Comparison of ENCODE assay signal across 8 cellular contexts in genomic region chr12:6964605-6965025, GRCh38. TPM values are rescaled to one million over a fixed set of nuclear protein-coding genes. Genes with fewer than 3 reads are reported as not detected.
A peak's percentile ranks its signal among the peaks of the same experiment; 100 is the strongest.
DNase-seq lines count a peak whose midpoint lies in the region; ATAC-seq and TF ChIP-seq lines count a peak whose summit lies in the region.

No MANE protein-coding gene starts in this region.

- no peak for TF ChIP-seq POLR2A in body of pancreas (IDR thresholded peaks at IDR 0.05)
- no peak for TF ChIP-seq POLR2A in uterus (IDR thresholded peaks at IDR 0.05)

- H3K27me3 ChIP-seq in cardiac muscle cell = no peaks in the 10 kb centered on the region
- no peaks in the 10 kb centered on the region for H3K27me3 ChIP-seq in body of pancreas
- no peaks in the 10 kb centered on the region for H3K27me3 ChIP-seq in mucosa of stomach (ENCODE audit: control insufficient read depth, insufficient read depth, low read length)
- no peaks in the 10 kb centered on the region for H3K27me3 ChIP-seq in uterus

- H3K9me3 ChIP-seq in cardiac muscle cell (ENCODE audit: low read depth) (no peaks in the 10 kb centered on the region), body of pancreas (no peaks in the 10 kb centered on the region), mucosa of stomach (ENCODE audit: control insufficient read depth, low read length) (no peaks in the 10 kb centered on the region), uterus (no peaks in the 10 kb centered on the region)

- ATAC-seq in left ventricle myocardium superior (no peak), body of pancreas (no peak)

- peak overlapping the region; percentile 69 for H3K27ac ChIP-seq in cardiac muscle cell
- peak overlapping the region; percentile 99 to 100 (median 99) for H3K27ac ChIP-seq in body of pancreas
- peak overlapping the region; percentile 63 to 69 for H3K27ac ChIP-seq in uterus

- H3K4me3 ChIP-seq in cardiac muscle cell = no peak overlapping the region
- H3K4me3 ChIP-seq in body of pancreas = peak overlapping the region; percentile 50 to 92
- H3K4me3 ChIP-seq in mucosa of stomach (ENCODE audit: low read length) = peak overlapping the region; percentile 40
- H3K4me3 ChIP-seq in uterus = no peak overlapping the region

- TF ChIP-seq CTCF in cardiac muscle cell (IDR thresholded peaks at IDR 0.05; ENCODE audit: low read depth, low read length) (no peak), body of pancreas (IDR thresholded peaks at IDR 0.05) (no peak), uterus (IDR thresholded peaks at IDR 0.05) (no peak)

- DNase-seq in cardiac muscle cell (ENCODE audit: low read depth in 1 of 2, low spot score in 1 of 2) (no peak), left ventricle myocardium superior (no peak), body of pancreas (no peak), uterus (no peak), HK-2 (ENCODE audit: unreplicated experiment) (no peak), germinal center (ENCODE audit: low spot score) (no peak), COR-L47 (lab: John Stamatoyannopoulos, UW) (no peak)

- H3K9ac ChIP-seq in mucosa of stomach (ENCODE audit: low read length) = peak overlapping the region; percentile 100

- H3K4me1 ChIP-seq in cardiac muscle cell (ENCODE audit: low read depth) (peaks cover 20% of the 10 kb centered on the region), body of pancreas (peaks cover 81% of the 10 kb centered on the region), mucosa of stomach (ENCODE audit: control insufficient read depth, insufficient read depth, low read length) (peaks cover 71% of the 10 kb centered on the region), uterus (peaks cover 9 to 13% of the 10 kb centered on the region in 2 donors)

- H3K36me3 ChIP-seq in cardiac muscle cell (peaks cover 39% of the 10 kb centered on the region), body of pancreas (replicated peaks in 1 of 2; ENCODE audit: insufficient read depth in 1 of 2, low read depth in 2 of 2) (peaks cover 0 to 2% of the 10 kb centered on the region in 2 donors), mucosa of stomach (ENCODE audit: control insufficient read depth, insufficient read depth, low read length) (peaks cover 21% of the 10 kb centered on the region), uterus (no peaks in the 10 kb centered on the region)

- intact Hi-C loops in left ventricle myocardium superior (cut with micrococcal nuclease) (no loop called here), body of pancreas (cut with DNase I) (no loop called here), uterus (cut with DNase I; ENCODE audit: low total_unique reads) (no loop called here)

- 25 to 45% methylated on average over 3 to 8 of the region's 8 CpGs for WGBS in body of pancreas, 2 donors

RNA-seq across cellular contexts. Expression of gene PHB2, which starts 5.8 kb away (rescaled TPM):
- total RNA-seq in cardiac muscle cell = 350 and 388 TPM in 2 replicates
- 181 and 228 TPM in 2 replicates for polyA plus RNA-seq in cardiac muscle cell
- total RNA-seq in left ventricle myocardium superior = 150 TPM
- 100 to 1,000 TPM in 1 of 2 donors, 10 to 100 TPM in 1; 83.4 to 125 TPM for total RNA-seq in body of pancreas
- total RNA-seq in uterus = 100 to 1,000 TPM; 129 to 167 (median 145) TPM

RNA-seq across cellular contexts. Expression of gene EMG1, which starts 6.1 kb away (rescaled TPM):
- 15.7 and 21.5 TPM in 2 replicates for total RNA-seq in cardiac muscle cell
- polyA plus RNA-seq in cardiac muscle cell = 29.7 and 39.2 TPM in 2 replicates
- 39.4 TPM for total RNA-seq in left ventricle myocardium superior
- 10 to 100 TPM in 1 of 2 donors, 1 to 10 TPM in 1; 8.3 to 15.5 TPM for total RNA-seq in body of pancreas
- 10 to 100 TPM; 25.9 to 62.8 (median 44.0) TPM for total RNA-seq in uterus

RNA-seq across cellular contexts. Expression of gene PTPN6, which starts 13.5 kb away (rescaled TPM):
- 17.4 and 19.2 TPM in 2 replicates for total RNA-seq in cardiac muscle cell
- polyA plus RNA-seq in cardiac muscle cell = 25.2 and 28.4 TPM in 2 replicates
- 6.0 TPM for total RNA-seq in left ventricle myocardium superior
- total RNA-seq in body of pancreas = 10 to 100 TPM; 18.4 to 19.4 TPM
- 10 to 100 TPM in 2 of 4 donors, under 1 TPM in 2; 0.59 to 19.8 (median 5.9) TPM for total RNA-seq in uterus

RNA-seq across cellular contexts. Expression of gene C12orf57, which starts 20.8 kb away (rescaled TPM):
- total RNA-seq in cardiac muscle cell = 260 and 307 TPM in 2 replicates
- 154 and 208 TPM in 2 replicates for polyA plus RNA-seq in cardiac muscle cell
- total RNA-seq in left ventricle myocardium superior = 238 TPM
- 100 to 1,000 TPM; 219 to 302 TPM for total RNA-seq in body of pancreas
- total RNA-seq in uterus = 1,000 to 10,000 TPM in 2 of 4 donors, 100 to 1,000 TPM in 2; 259 to 2,496 (median 1,289) TPM

RNA-seq across cellular contexts. Expression of gene RNU7-1, which starts 21.0 kb away (rescaled TPM):
- not detected in 2 replicates for total RNA-seq in cardiac muscle cell
- not detected in 2 replicates for polyA plus RNA-seq in cardiac muscle cell
- total RNA-seq in left ventricle myocardium superior = not detected
- not detected for total RNA-seq in body of pancreas
- not detected for total RNA-seq in uterus

Comparison
In these comparisons a context has a peak if more than half of its experiments do, and no peak if none do; other contexts are left out.
1. H3K4me3 ChIP-seq: peak in body of pancreas (2 of 2) and mucosa of stomach (single experiment); none in cardiac muscle cell (single experiment) and uterus (0 of 2).
2. Peak in every context shown above with its lines, with median percentiles within 50 percentile points of each other: H3K27ac ChIP-seq.